11 cellular contexts compared by ENCODE assay signal in genomic region chr17:42759982-42760651, GRCh38. TPM values are rescaled to one million over a fixed set of nuclear protein-coding genes. Genes with fewer than 3 reads are reported as not detected.
DNase-seq lines count a peak whose midpoint lies in the region; ATAC-seq, FAIRE-seq and TF ChIP-seq lines count a peak whose summit lies in the region.
"Had no signal": no experiment of that assay in that cellular context is flagged by ENCODE, and none has a peak within 500 bp of the region (broad histone marks: within the 10 kb centered on the region; RNA-seq: fewer than 3 reads in every experiment).

No MANE protein-coding gene starts in this region.

- H4K20me1 ChIP-seq in MM.1S (ENCODE audit: insufficient read depth, low read length): no peaks in the 10 kb centered on the region

- BruUV-seq in A673 (replicated peaks; lab: Mats Ljungman, UMichigan): no TSS peak

- CTCF ChIA-PET in A673 (lab: Charles Lee): no interaction called here

- TF ChIP-seq POLR2A in GM12891 (IDR thresholded peaks at IDR 0.05; ENCODE audit: low read depth, low read length) (no peak), esophagus squamous epithelium (IDR thresholded peaks at IDR 0.05) (no peak), prostate gland (IDR thresholded peaks at IDR 0.05) (no peak)

- POLR2A ChIA-PET in A673 (lab: Charles Lee; ENCODE audit: low non-redundant PET): no interaction called here

- H3K27ac ChIP-seq in MM.1S (ENCODE audit: low read length) (no peak overlapping the region), esophagus squamous epithelium (peak overlapping the region; percentile 50 to 82 (median 74)), prostate gland (peak overlapping the region; percentile 14 to 53), A673 (ENCODE audit: low read depth, low read length, poor library complexity, severe bottlenecking) (no peak overlapping the region), foreskin keratinocyte (no peak overlapping the region)

- H3K9me3 ChIP-seq in MM.1S (replicated peaks; ENCODE audit: insufficient read depth, low read length) (no peaks in the 10 kb centered on the region), esophagus squamous epithelium (no peaks in the 10 kb centered on the region), prostate gland (no peaks in the 10 kb centered on the region), A673 (ENCODE audit: low read depth, low read length, poor library complexity, severe bottlenecking) (no peaks in the 10 kb centered on the region)

- ATAC-seq in foreskin keratinocyte (no peak), HG03025 (IDR thresholded peaks at IDR 0.05; ENCODE audit: low FRiP score, unreplicated experiment) (no peak)

- WGBS in esophagus squamous epithelium, 2 donors: 51 to 54% methylated on average over 10 to 11 of the region's 11 CpGs
- WGBS in prostate gland: 60% methylated on average over 11 of the region's 11 CpGs

- H3K4me3 ChIP-seq in MM.1S (ENCODE audit: low read length) (no peak overlapping the region), esophagus squamous epithelium (peak overlapping the region; percentile 39 to 79 (median 56)), prostate gland (peak overlapping the region; percentile 48 to 52), A673 (ENCODE audit: low read depth, low read length, poor library complexity, severe bottlenecking) (no peak overlapping the region)

- H3K9me2 ChIP-seq in MM.1S (replicated peaks; ENCODE audit: insufficient read depth, low read length): no peaks in the 10 kb centered on the region

- FAIRE-seq in GM12891 (lab: Jason Lieb, UNC): peak; percentile 80

- no peak overlapping the region for H3K9ac ChIP-seq in MM.1S (ENCODE audit: low read length)

- H2AFZ ChIP-seq in MM.1S (ENCODE audit: low read length): peak overlapping the region; percentile 16; the same call in 1 of the 2 replicates

- DNase-seq in GM12891 (ENCODE audit: insufficient read length, low spot score): no peak
- peak; percentile 40 for DNase-seq in MM.1S
- DNase-seq in esophagus squamous epithelium (lab: John Stamatoyannopoulos, UW): no peak
- no peak for DNase-seq in prostate gland (ENCODE audit: low spot score)
- DNase-seq in AG08395 (ENCODE audit: low spot score): no peak
- no peak for DNase-seq in A673 (ENCODE audit: low spot score)
- no peak for DNase-seq in foreskin keratinocyte
- DNase-seq: GF-D8, NCI-H345, substantia nigra had no signal

- H3K79me2 ChIP-seq in MM.1S (ENCODE audit: low read length): no peaks in the 10 kb centered on the region

- H3K4me2 ChIP-seq in MM.1S (ENCODE audit: low read depth, low read length): peak overlapping the region; percentile 61

- H3K4me1 ChIP-seq in MM.1S (ENCODE audit: low read length): peaks cover 18% of the 10 kb centered on the region
- peaks cover 13 to 43% (median 16%) of the 10 kb centered on the region in 3 donors for H3K4me1 ChIP-seq in esophagus squamous epithelium
- H3K4me1 ChIP-seq in prostate gland (replicated peaks): no peaks in the 10 kb centered on the region
- H3K4me1 ChIP-seq in A673 (ENCODE audit: insufficient read depth, low read length, poor library complexity, severe bottlenecking): no peaks in the 10 kb centered on the region
- no peaks in the 10 kb centered on the region for H3K4me1 ChIP-seq in foreskin keratinocyte

- no peak for TF ChIP-seq CTCF in MM.1S (IDR thresholded peaks at IDR 0.05; ENCODE audit: low read length)
- no peak for TF ChIP-seq CTCF in esophagus squamous epithelium (IDR thresholded peaks at IDR 0.05)
- no peak for TF ChIP-seq CTCF in prostate gland (IDR thresholded peaks at IDR 0.05)
- no peak for TF ChIP-seq CTCF in A673 (conservative IDR thresholded peaks at IDR 0.05; ENCODE audit: low read depth, low read length)
- no peak for TF ChIP-seq CTCF in foreskin keratinocyte (conservative IDR thresholded peaks at IDR 0.05)

- no peaks in the 10 kb centered on the region; the same call in 1 of the 2 replicates for H3F3A ChIP-seq in MM.1S (ENCODE audit: insufficient read depth, low read length)

- H3K36me3 ChIP-seq in MM.1S (replicated peaks; ENCODE audit: insufficient read depth, low read length) (no peaks in the 10 kb centered on the region), esophagus squamous epithelium (no peaks in the 10 kb centered on the region), prostate gland (no peaks in the 10 kb centered on the region), A673 (ENCODE audit: insufficient read depth, low read length, poor library complexity, severe bottlenecking) (no peaks in the 10 kb centered on the region)

- intact Hi-C loops in esophagus squamous epithelium (cut with DNase I) (loop anchor here (5.0 kb wide), 1 partner anchor 38 kb away; no protein-coding TSS in a partner anchor), prostate gland (cut with DNase I) (loop anchor here (10.0 kb wide), 1 partner anchor 175 kb away; no protein-coding TSS in a partner anchor), A673 (cut with micrococcal nuclease; ENCODE audit: unreplicated experiment) (loop anchor here (5.0 kb wide), 1 partner anchor 183 kb away; the partner anchor contains the start of gene PSMC3IP)

- H3K27me3 ChIP-seq in MM.1S (replicated peaks; ENCODE audit: insufficient read depth, low read length): 0 out of 2 replicates have a peak, but pooled peaks cover 4% of the 10 kb centered on the region
- peaks cover 0 to 38% (median 0%) of the 10 kb centered on the region in 4 donors for H3K27me3 ChIP-seq in esophagus squamous epithelium
- no peaks in the 10 kb centered on the region for H3K27me3 ChIP-seq in prostate gland (replicated peaks; ENCODE audit: insufficient read depth)
- H3K27me3 ChIP-seq in A673 (replicated peaks; ENCODE audit: insufficient read depth, low read depth, low read length, poor library complexity): no peaks in the 10 kb centered on the region
- peaks cover 51% of the 10 kb centered on the region for H3K27me3 ChIP-seq in foreskin keratinocyte

TF ChIP-seq in GM12891, 5 proteins besides CTCF, POLR2A, EP300 and RAD21:
- TF ChIP-seq SPI1 (IDR thresholded peaks at IDR 0.05; ENCODE audit: low read depth, low read length) (peak; percentile 81), PAX5 (IDR thresholded peaks at IDR 0.05; ENCODE audit: insufficient read depth, low read length, severe bottlenecking) (no peak)

RNA-seq across cellular contexts. Expression of gene RAMP2, which starts 0.9 kb away (rescaled TPM):
- 0.74 TPM for polyA plus RNA-seq in GM12891 (2012; ENCODE audit: low read depth, missing spikeins)
- total RNA-seq in esophagus squamous epithelium (10 to 100 TPM in 2 of 4 donors, 1 to 10 TPM in 1, not detected in 1; 4.7 to 23.3 (median 11.8) TPM), prostate gland (10 to 100 TPM; 16.3 TPM), A673 (2021) (3.8 and 5.0 TPM in 2 replicates), foreskin keratinocyte (not detected in 2 replicates)
- polyA plus RNA-seq in foreskin keratinocyte: 0.13 and 0.21 TPM in 2 replicates

RNA-seq across cellular contexts. Expression of gene VPS25, which starts 13.1 kb away (rescaled TPM):
- polyA plus RNA-seq in GM12891 (2012; ENCODE audit: low read depth, missing spikeins): 101 TPM
- total RNA-seq in esophagus squamous epithelium (10 to 100 TPM; 78.6 to 93.6 (median 83.0) TPM), prostate gland (10 to 100 TPM; 57.4 to 91.8 TPM), A673 (2021) (34.3 and 35.6 TPM in 2 replicates), foreskin keratinocyte (95.3 and 100 TPM in 2 replicates)
- polyA plus RNA-seq in foreskin keratinocyte: 139 and 143 TPM in 2 replicates

RNA-seq across cellular contexts. Expression of gene EZH1, which starts 15.3 kb away (rescaled TPM):
- polyA plus RNA-seq in GM12891 (2012; ENCODE audit: low read depth, missing spikeins): 13.2 TPM
- total RNA-seq in esophagus squamous epithelium (10 to 100 TPM; 13.4 to 49.2 (median 22.0) TPM), prostate gland (10 to 100 TPM; 28.5 to 61.2 TPM), A673 (2021) (16.4 and 19.5 TPM in 2 replicates), foreskin keratinocyte (11.4 and 13.1 TPM in 2 replicates)
- polyA plus RNA-seq in foreskin keratinocyte: 4.7 and 5.5 TPM in 2 replicates

RNA-seq across cellular contexts. Expression of gene WNK4, which starts 20.3 kb away (rescaled TPM):
- polyA plus RNA-seq in GM12891 (2012; ENCODE audit: low read depth, missing spikeins): 0.05 TPM
- total RNA-seq in esophagus squamous epithelium (10 to 100 TPM in 1 of 4 donors, 1 to 10 TPM in 1, under 1 TPM in 2; 0.40 to 14.7 (median 3.9) TPM), prostate gland (10 to 100 TPM; 24.7 to 28.9 TPM), A673 (2021) (0.11 and 0.37 TPM in 2 replicates), foreskin keratinocyte (0.24 and 0.28 TPM in 2 replicates)
- 0.23 and 0.25 TPM in 2 replicates for polyA plus RNA-seq in foreskin keratinocyte

RNA-seq across cellular contexts. Expression of gene COA3, which starts 38.4 kb away (rescaled TPM):
- 55.4 TPM for polyA plus RNA-seq in GM12891 (2012; ENCODE audit: low read depth, missing spikeins)
- 100 to 1,000 TPM in 1 of 4 donors, 10 to 100 TPM in 3; 76.4 to 101 (median 94.8) TPM for total RNA-seq in esophagus squamous epithelium
- 100 to 1,000 TPM in 1 of 2 donors, 10 to 100 TPM in 1; 70.4 to 167 TPM for total RNA-seq in prostate gland
- total RNA-seq in A673 (2021): 29.0 and 30.5 TPM in 2 replicates
- 80.0 and 84.1 TPM in 2 replicates for total RNA-seq in foreskin keratinocyte
- polyA plus RNA-seq in foreskin keratinocyte: 114 and 116 TPM in 2 replicates

Comparison
In these comparisons a context has a peak if more than half of its experiments do, and no peak if none do; other contexts are left out.
1. H3K27ac ChIP-seq: peak in esophagus squamous epithelium (4 of 4) and prostate gland (2 of 2); none in MM.1S (single experiment), A673 (single experiment) and foreskin keratinocyte (single experiment).
2. H3K4me3 ChIP-seq: peak in esophagus squamous epithelium (4 of 4) and prostate gland (2 of 2); none in MM.1S (single experiment) and A673 (single experiment).